ENCODE assay signal across 8 cellular contexts in the genomic region with DNA sequence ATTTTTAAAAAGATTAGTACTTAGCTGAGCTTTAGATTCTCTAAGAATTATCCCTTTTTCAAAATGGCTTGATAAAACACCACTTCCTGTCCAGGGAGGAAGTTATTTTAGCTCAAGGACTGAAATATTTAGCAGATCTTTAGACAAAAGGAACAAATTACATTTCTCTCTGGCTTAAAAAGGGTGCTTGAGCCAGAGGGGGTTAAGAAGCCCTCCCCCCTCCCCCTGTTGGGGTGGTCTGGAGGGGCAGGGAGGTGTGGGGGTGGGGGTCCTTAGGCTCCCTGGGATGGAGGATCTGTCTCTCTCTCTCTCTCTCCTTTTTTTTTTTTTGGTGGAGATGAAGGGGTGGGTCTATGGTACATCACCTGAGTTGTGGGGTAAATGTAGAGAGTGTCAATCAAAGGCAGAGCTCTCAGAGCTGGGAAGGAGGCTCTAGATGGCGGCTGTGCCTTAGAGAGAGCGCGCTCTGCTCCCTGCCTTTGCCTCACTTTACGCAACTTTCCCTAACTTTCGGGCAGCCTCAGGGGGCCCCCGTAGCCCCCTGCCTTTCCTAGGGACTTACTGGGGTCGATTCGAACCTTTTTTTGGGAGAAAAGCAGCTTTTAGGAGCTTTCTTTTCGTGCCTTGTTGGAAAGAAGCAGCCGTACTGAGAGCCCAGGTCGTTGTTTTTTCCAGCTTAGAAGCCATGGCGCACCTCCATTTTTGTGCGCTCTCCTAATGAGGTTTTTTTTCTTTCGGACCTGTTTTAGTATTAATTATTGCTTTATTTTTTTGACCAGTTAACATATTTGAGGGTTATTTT. TPM values are rescaled to one million over a fixed set of nuclear protein-coding genes. Genes with fewer than 3 reads are reported as not detected.
DNase-seq lines count a peak whose midpoint lies in the region; ATAC-seq and TF ChIP-seq lines count a peak whose summit lies in the region.

A gene (plus strand): TSS at position 415 of the 802 bp plus-strand sequence. CDS start 914 bp downstream, outside the sequence.

- H3K36me3 ChIP-seq in mammary epithelial cell (ENCODE audit: insufficient read depth, low read length) (peaks cover 15% of the 10 kb centered on the region), smooth muscle cell (ENCODE audit: low read depth) (no peaks in the 10 kb centered on the region)

- no peaks in the 10 kb centered on the region for H3K9me3 ChIP-seq in mammary epithelial cell (replicated peaks; ENCODE audit: insufficient read depth, low read length)
- no peaks in the 10 kb centered on the region for H3K9me3 ChIP-seq in smooth muscle cell (replicated peaks; ENCODE audit: low read depth)

- H3K79me2 ChIP-seq in mammary epithelial cell (ENCODE audit: insufficient read depth, low read length) (peaks cover 96% of the 10 kb centered on the region), smooth muscle cell (ENCODE audit: low read depth) (peaks cover 96% of the 10 kb centered on the region)

- no peaks in the 10 kb centered on the region for H3K27me3 ChIP-seq in mammary epithelial cell (ENCODE audit: insufficient read depth, low read length)
- no peaks in the 10 kb centered on the region for H3K27me3 ChIP-seq in smooth muscle cell (ENCODE audit: low read depth)

- H3K4me3 ChIP-seq in mammary epithelial cell (replicated peaks in 1 of 3; ENCODE audit: insufficient read depth in 1 of 3, low read depth in 2 of 3, low read length in 3 of 3): peak within 1 kb of the TSS; percentile 74 to 100 (median 98)
- peak within 1 kb of the TSS; percentile 93 for H3K4me3 ChIP-seq in smooth muscle cell

- H3K4me2 ChIP-seq in mammary epithelial cell (ENCODE audit: insufficient read depth, low read depth, low read length) (peak within 1 kb of the TSS; percentile 97), smooth muscle cell (peak within 1 kb of the TSS; percentile 98)

- CTCF ChIA-PET in mammary epithelial cell (lab: Charles Lee; ENCODE audit: low non-redundant PET): no interaction called here

- 0% methylated on average over 9 of the region's 14 CpGs for WGBS in mammary epithelial cell (ENCODE audit: low coverage, missing lambda C conversion rate)
- 1% methylated on average over 14 of the region's 14 CpGs for WGBS in smooth muscle cell (ENCODE audit: low lambda C conversion rate)

- in situ Hi-C loops in mammary epithelial cell (cut with MboI; ENCODE audit: low sequenced_read_pairs in 2 of 2): no loop called here

- H3K9ac ChIP-seq in mammary epithelial cell (ENCODE audit: insufficient read depth, low read length): peak within 1 kb of the TSS; percentile 99
- peak within 1 kb of the TSS; percentile 97 for H3K9ac ChIP-seq in smooth muscle cell (ENCODE audit: low read depth)

- H3K27ac ChIP-seq in mammary epithelial cell (ENCODE audit: insufficient read depth, low read depth, low read length) (peak within 1 kb of the TSS; percentile 96), smooth muscle cell (ENCODE audit: low read depth) (peak within 1 kb of the TSS; percentile 100)

- H4K20me1 ChIP-seq in mammary epithelial cell (ENCODE audit: insufficient read depth, low read length) (no peaks in the 10 kb centered on the region), smooth muscle cell (ENCODE audit: low read depth) (no peaks in the 10 kb centered on the region)

- ATAC-seq in GM18907 (IDR thresholded peaks at IDR 0.05; ENCODE audit: unreplicated experiment): peak; percentile 78
- peak; percentile 63 for ATAC-seq in HG03108 (IDR thresholded peaks at IDR 0.05; ENCODE audit: unreplicated experiment)

- H2AFZ ChIP-seq in mammary epithelial cell (ENCODE audit: low read depth, low read length) (no peak within 1 kb of the TSS), smooth muscle cell (ENCODE audit: low read depth) (no peak within 1 kb of the TSS)

- BruUV-seq in mammary epithelial cell (replicated peaks; lab: Mats Ljungman, UMichigan): no TSS peak

- no peak for TF ChIP-seq CTCF in mammary epithelial cell (conservative IDR thresholded peaks at IDR 0.05 in 1 of 2, IDR thresholded peaks at IDR 0.05 in 1 of 2; ENCODE audit: extremely low read depth in 1 of 2, insufficient read depth in 1 of 2, low read depth in 1 of 2, low read length in 2 of 2)
- no peak for TF ChIP-seq CTCF in smooth muscle cell (IDR thresholded peaks at IDR 0.05; ENCODE audit: borderline replicate concordance, insufficient read depth, poor library complexity, severe bottlenecking)

- DNase-seq in AG08396 (ENCODE audit: low spot score) (peak; percentile 70), NCI-H2171 (lab: John Stamatoyannopoulos, UW) (peak; percentile 85), UCSD-AML1 (lab: John Stamatoyannopoulos, UW; ENCODE audit: unreplicated experiment) (peak; percentile 82), mammary epithelial cell (peak; percentile 88), iPS-NIHi7 (ENCODE audit: extremely low spot score) (peak; percentile 75), smooth muscle cell (lab: John Stamatoyannopoulos, UW; ENCODE audit: unreplicated experiment) (peak; percentile 18)

- intact Hi-C loops in mammary epithelial cell (cut with micrococcal nuclease): loop anchor here (10.0 kb wide), 1 partner anchor 1035 kb away; no protein-coding TSS in a partner anchor

- dilution Hi-C loops in mammary epithelial cell (cut with HindIII; ENCODE audit: low sequenced_read_pairs): loop anchor here (5.0 kb wide), 1 partner anchor 83 kb away; no protein-coding TSS in a partner anchor

- H3F3A ChIP-seq in smooth muscle cell (ENCODE audit: low read depth): peaks cover 53% of the 10 kb centered on the region

- peaks cover 3% of the 10 kb centered on the region for H3K4me1 ChIP-seq in mammary epithelial cell (ENCODE audit: insufficient read depth, low read length)
- H3K4me1 ChIP-seq in smooth muscle cell (ENCODE audit: low read depth): peaks cover 17% of the 10 kb centered on the region

RNA-seq across cellular contexts. Expression of the gene that starts here (rescaled TPM):
- 100 to 1,000 TPM in 1 of 2 donors, 10 to 100 TPM in 1; 65.0 to 103 TPM for total RNA-seq in mammary epithelial cell
- 16.9 TPM for polyA plus RNA-seq in mammary epithelial cell
- polyA minus RNA-seq in mammary epithelial cell: 67.0 TPM
- 99.2 and 132 TPM in 2 replicates for total RNA-seq in smooth muscle cell
- 64.4 and 81.6 TPM in 2 replicates for polyA plus RNA-seq in smooth muscle cell

Comparison
In these comparisons a context has a peak if more than half of its experiments do, and no peak if none do; other contexts are left out.
1. Peak in every context shown above with its lines: DNase-seq, ATAC-seq, H3K4me3 ChIP-seq and H3K27ac ChIP-seq.
2. DNase-seq: peak in every context shown above with its lines; median percentile 88 in mammary epithelial cell; 85 in NCI-H2171; 82 in UCSD-AML1; 75 in iPS-NIHi7; 70 in AG08396; 18 in smooth muscle cell.